ENCODE assay signal across 1 cellular context in the genomic region with DNA sequence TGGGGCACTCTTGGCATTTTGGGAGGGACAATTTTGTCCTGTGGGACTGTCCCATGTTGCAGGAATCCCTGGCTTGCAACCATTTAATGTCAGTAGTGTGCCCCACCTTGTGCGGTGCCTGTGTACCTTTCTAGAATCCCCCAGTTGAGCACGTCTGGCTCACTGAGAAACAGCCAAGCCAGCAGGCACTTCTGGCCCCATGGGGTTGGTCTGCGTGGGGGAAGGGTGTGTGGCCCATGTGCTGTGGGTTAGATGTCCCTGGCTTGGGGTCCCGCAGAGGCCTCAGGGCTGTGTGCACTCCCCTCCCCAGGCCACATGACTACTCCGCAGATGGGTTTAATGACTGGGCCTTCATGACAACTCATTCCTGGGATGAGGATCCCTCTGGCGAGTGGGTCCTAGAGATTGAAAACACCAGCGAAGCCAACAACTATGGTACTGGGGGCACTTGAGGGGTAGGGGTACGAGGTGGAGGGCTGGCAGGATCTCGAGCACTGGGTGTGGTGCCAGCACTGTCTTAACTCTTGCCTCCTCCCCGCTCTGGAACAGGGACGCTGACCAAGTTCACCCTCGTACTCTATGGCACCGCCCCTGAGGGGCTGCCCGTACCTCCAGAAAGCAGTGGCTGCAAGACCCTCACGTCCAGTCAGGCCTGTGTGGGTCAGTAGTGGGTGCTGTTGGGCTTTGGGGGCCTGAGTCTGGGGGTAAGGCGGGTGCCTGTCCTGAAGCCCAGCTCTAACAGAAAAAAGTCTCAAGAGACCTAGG.
TF ChIP-seq lines count a peak whose summit lies in the region.

No MANE protein-coding gene starts in this region.

TF ChIP-seq in GM12878, 131 proteins besides CTCF, POLR2A, EP300 and RAD21:
- TF ChIP-seq POU2F2 (IDR thresholded peaks at IDR 0.05; ENCODE audit: borderline replicate concordance, low read depth, low read length): no peak
- no peak for TF ChIP-seq SMAD1 (IDR thresholded peaks at IDR 0.05; ENCODE audit: low read depth, partially characterized antibody)
- TF ChIP-seq, protein P1, sequence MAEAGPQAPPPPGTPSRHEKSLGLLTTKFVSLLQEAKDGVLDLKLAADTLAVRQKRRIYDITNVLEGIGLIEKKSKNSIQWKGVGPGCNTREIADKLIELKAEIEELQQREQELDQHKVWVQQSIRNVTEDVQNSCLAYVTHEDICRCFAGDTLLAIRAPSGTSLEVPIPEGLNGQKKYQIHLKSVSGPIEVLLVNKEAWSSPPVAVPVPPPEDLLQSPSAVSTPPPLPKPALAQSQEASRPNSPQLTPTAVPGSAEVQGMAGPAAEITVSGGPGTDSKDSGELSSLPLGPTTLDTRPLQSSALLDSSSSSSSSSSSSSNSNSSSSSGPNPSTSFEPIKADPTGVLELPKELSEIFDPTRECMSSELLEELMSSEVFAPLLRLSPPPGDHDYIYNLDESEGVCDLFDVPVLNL (IDR thresholded peaks at IDR 0.05; ENCODE audit: low read depth, low read length): no peak
